Comparison of ENCODE assay signal across 1 cellular context in the genomic region with DNA sequence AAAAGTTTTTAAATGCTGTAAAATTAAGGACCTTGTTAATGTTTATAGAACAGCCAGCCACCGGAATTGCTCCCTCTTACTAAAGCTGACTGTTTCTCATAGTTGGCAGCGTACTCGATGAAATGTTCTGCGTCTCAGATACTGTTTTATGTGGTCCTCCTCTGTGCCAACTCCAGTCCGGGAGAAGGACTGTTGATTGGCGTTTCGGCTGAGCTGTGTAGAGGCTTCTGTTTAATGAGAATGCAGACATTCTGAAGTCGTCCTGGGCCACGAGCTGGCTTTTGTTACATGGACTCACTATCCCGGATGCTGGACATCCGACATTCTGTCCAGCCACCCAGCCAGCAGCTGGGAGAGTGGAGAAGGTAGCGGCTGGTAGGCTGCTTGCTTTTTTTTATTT.
A peak's percentile ranks its signal among the peaks of the same experiment; 100 is the strongest.
TF ChIP-seq lines count a peak whose summit lies in the region.

No MANE protein-coding gene starts in this region.

TF ChIP-seq in IMR-90, 13 proteins besides CTCF, POLR2A, EP300 and RAD21 (continued from another document):
- TF ChIP-seq CEBPB (IDR thresholded peaks at IDR 0.05; ENCODE audit: low read depth, low read length), result peak; percentile 33; the same call in 1 of the 2 replicates
- TF ChIP-seq RFX5 (IDR thresholded peaks at IDR 0.05; ENCODE audit: low read depth, low read length), result no peak
